In genomic region chr7:121429803-121430202, GRCh38 we compare ENCODE assay signal across 27 cellular contexts.
"Had no signal": no experiment of that assay in that cellular context is flagged by ENCODE, and none has a peak within 500 bp of the region (broad histone marks: within the 10 kb centered on the region; RNA-seq: fewer than 3 reads in every experiment).

No MANE protein-coding gene starts in this region.

- H3K9me3 Mint-ChIP-seq: activated naive CD8-positive, alpha-beta T cell treated with anti-CD3 and anti-CD28 coated beads, Interleukin-2, amount 10 ng/mL, durations not matched to agents 7 days and 5 days; activated T-helper 2 cell treated with anti-CD3 and anti-CD28 coated beads, Interferon-gamma antibody, Interleukin-2, Interleukin-4, amounts not matched to agents 10 μg/mL and 5 μg/mL and 100 μg/mL, durations not matched to agents 14 hours and 24 hours and 36 hours; T-cell had no signal

- H3K36me3 ChIP-seq: adrenal gland, breast epithelium had no signal

- H3K27ac ChIP-seq: adrenal gland, breast epithelium, SK-N-MC, VCaP had no signal

- H3K27me3 Mint-ChIP-seq: activated naive CD8-positive, alpha-beta T cell treated with anti-CD3 and anti-CD28 coated beads, Interleukin-2, amount 10 ng/mL, durations not matched to agents 7 days and 5 days had no signal

- H3K9me3 ChIP-seq: adrenal gland, breast epithelium had no signal

- H3K27ac Mint-ChIP-seq: activated CD8-positive, alpha-beta T cell treated with anti-CD3 and anti-CD28 coated beads for 36 hours; activated naive CD8-positive, alpha-beta T cell treated with anti-CD3 and anti-CD28 coated beads, Interleukin-2, amount 10 ng/mL, durations not matched to agents 7 days and 5 days; activated T-cell treated with anti-CD3 and anti-CD28 coated beads, Interleukin-2, amount 50 U/mL, for 72 hours; activated T-helper 2 cell treated with anti-CD3 and anti-CD28 coated beads, Interferon-gamma antibody, Interleukin-2, Interleukin-4, amounts not matched to agents 10 μg/mL and 5 μg/mL and 100 μg/mL, durations not matched to agents 14 hours and 24 hours and 36 hours; T-cell had no signal

- FAIRE-seq: TTC549 had no signal

- H3K27me3 ChIP-seq: adrenal gland, breast epithelium had no signal

- H3K4me3 Mint-ChIP-seq: activated CD8-positive, alpha-beta T cell treated with anti-CD3 and anti-CD28 coated beads for 36 hours; activated naive CD8-positive, alpha-beta T cell treated with anti-CD3 and anti-CD28 coated beads, Interleukin-2, amount 10 ng/mL, durations not matched to agents 7 days and 5 days; activated T-cell treated with anti-CD3 and anti-CD28 coated beads, Interleukin-2, amount 50 U/mL, for 72 hours; T-cell had no signal

- H3K4me3 ChIP-seq: adrenal gland, breast epithelium, SK-N-MC had no signal

- H3K4me1 Mint-ChIP-seq: activated naive CD8-positive, alpha-beta T cell treated with anti-CD3 and anti-CD28 coated beads, Interleukin-2, amount 10 ng/mL, durations not matched to agents 7 days and 5 days had no signal

- H3K4me1 ChIP-seq: adrenal gland, breast epithelium had no signal

- H3K36me3 Mint-ChIP-seq: T-cell had no signal

- DNase-seq: activated CD4-positive, alpha-beta T cell treated with anti-CD3 and anti-CD28 coated beads, Interleukin-2, amount 50 U/mL, for 1 hour; activated CD4-positive, CD25-positive, alpha-beta regulatory T cell; activated CD8-positive, alpha-beta memory T cell treated with anti-CD3 and anti-CD28 coated beads, Interleukin-2, amount 50 U/mL, for 4 hours; activated CD8-positive, alpha-beta T cell treated with anti-CD3 and anti-CD28 coated beads for 36 hours; activated naive CD4-positive, alpha-beta T cell treated with anti-CD3 and anti-CD28 coated beads, Interleukin-2, amount 50 U/mL, for 16 hours; activated naive CD8-positive, alpha-beta T cell treated with anti-CD3 and anti-CD28 coated beads, Interleukin-2, amount 10 ng/mL, durations not matched to agents 7 days and 5 days; activated T-cell treated with anti-CD3 and anti-CD28 coated beads, Interleukin-2, amount 50 U/mL, for 72 hours; adrenal gland; anterior cingulate cortex; IMR-90; Kasumi-1; KBM-7; NCI-H1105 treated with DMSO at 0.1 percent for 48 hours; NCI-H1930; NCI-H345; NCI-H510A; NCI-H526 treated with DMSO at 0.1 percent for 48 hours; NCI-H82; RPMI8226; T-cell; T-helper 2 cell; T1000 had no signal
